18 cellular contexts compared by ENCODE assay signal in the genomic region with DNA sequence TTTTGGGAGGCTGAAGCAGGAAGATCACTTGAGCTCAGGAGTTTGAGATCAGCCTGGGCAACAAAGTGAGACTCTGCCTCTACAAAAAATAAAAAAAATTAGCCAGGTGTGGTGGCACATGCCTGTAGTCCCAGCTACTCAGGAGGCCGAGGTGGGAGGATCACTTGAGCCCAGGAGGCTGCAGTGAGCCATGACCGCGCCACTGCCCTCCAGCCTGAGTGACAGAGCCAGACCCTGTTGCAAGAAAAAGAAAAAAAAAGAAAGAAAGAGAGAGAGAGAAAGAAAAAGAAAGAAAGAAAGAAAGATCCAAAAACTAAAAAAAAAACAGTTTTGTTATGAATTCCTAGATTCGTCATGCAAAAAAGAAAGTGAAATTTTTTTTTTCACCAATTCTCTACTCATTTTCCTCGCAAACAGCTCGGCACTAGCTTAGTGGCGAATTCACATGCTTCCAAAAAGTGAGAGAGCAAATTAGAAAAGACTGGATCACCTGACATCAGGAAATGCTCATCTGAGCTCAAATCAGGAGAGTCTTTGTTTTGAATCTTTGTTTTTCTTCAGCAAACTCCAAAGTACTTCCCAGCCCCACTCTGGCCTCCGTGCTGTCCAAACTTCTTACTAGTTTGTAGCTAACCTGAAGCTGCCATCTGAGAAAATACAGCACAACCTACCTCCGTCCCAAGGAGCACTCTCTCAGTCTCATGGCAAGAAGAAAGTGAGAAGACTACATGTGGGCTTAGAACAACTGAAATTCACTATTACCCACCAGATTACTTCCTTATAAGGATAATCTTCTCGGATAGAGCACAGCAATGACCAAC. TPM values are rescaled to one million over a fixed set of nuclear protein-coding genes. Genes with fewer than 3 reads are reported as not detected.
DNase-seq lines count a peak whose midpoint lies in the region; ATAC-seq and TF ChIP-seq lines count a peak whose summit lies in the region.
"Had no signal": no experiment of that assay in that cellular context is flagged by ENCODE, and none has a peak within 500 bp of the region (broad histone marks: within the 10 kb centered on the region; RNA-seq: fewer than 3 reads in every experiment).

No MANE protein-coding gene starts in this region.

- H3K27me3 ChIP-seq in neutrophil, result no peaks in the 10 kb centered on the region
- H3K27me3 ChIP-seq: cardiac muscle cell had no signal

- H3K36me3 Mint-ChIP-seq in CD14-positive monocyte (peaks cover 29 to 49% of the 10 kb centered on the region in 2 donors), endothelial cell (ENCODE audit: low read depth, unreplicated experiment) (no peaks in the 10 kb centered on the region)
- H3K36me3 Mint-ChIP-seq: activated naive CD8-positive, alpha-beta T cell treated with anti-CD3 and anti-CD28 coated beads, Interleukin-2, amount 10 ng/mL, durations not matched to agents 7 days and 5 days had no signal

- H3K4me1 ChIP-seq in neutrophil (ENCODE audit: control insufficient read depth in 1 of 2, insufficient read depth in 1 of 2, low read depth in 1 of 2, low read length in 1 of 2), result peaks cover 2 to 38% of the 10 kb centered on the region in 2 experiments
- H3K4me1 ChIP-seq: Caco-2 had no signal

- intact Hi-C loops in CD14-positive monocyte (cut with micrococcal nuclease), result no loop called here

- ATAC-seq in HG03025 (IDR thresholded peaks at IDR 0.05; ENCODE audit: low FRiP score, unreplicated experiment), result no peak
- ATAC-seq in GM18909 (IDR thresholded peaks at IDR 0.05; ENCODE audit: poor library complexity, unreplicated experiment), result no peak

- H3K4me3 ChIP-seq in neutrophil (ENCODE audit: low read depth in 1 of 2, low read length in 1 of 2), result no peak overlapping the region
- H3K4me3 ChIP-seq: cardiac muscle cell had no signal

- peak overlapping the region; percentile 52 for H3K27ac ChIP-seq in neutrophil
- H3K27ac ChIP-seq: cardiac muscle cell had no signal

- no peaks in the 10 kb centered on the region for H3K9me3 Mint-ChIP-seq in CD14-positive monocyte
- H3K9me3 Mint-ChIP-seq in endothelial cell (ENCODE audit: unreplicated experiment), result no peaks in the 10 kb centered on the region

- H3K4me3 Mint-ChIP-seq in CD14-positive monocyte, result no peak overlapping the region
- H3K4me3 Mint-ChIP-seq in endothelial cell (ENCODE audit: unreplicated experiment), result peak overlapping the region; percentile 31
- H3K4me3 Mint-ChIP-seq: activated naive CD8-positive, alpha-beta T cell treated with anti-CD3 and anti-CD28 coated beads, Interleukin-2, amount 10 ng/mL, durations not matched to agents 7 days and 5 days had no signal

- TF ChIP-seq CTCF in CD14-positive monocyte (IDR thresholded peaks at IDR 0.05) (no peak), endothelial cell (IDR thresholded peaks at IDR 0.05; ENCODE audit: unreplicated experiment) (no peak), neutrophil (IDR thresholded peaks at IDR 0.05) (no peak)

- H3K4me1 Mint-ChIP-seq in CD14-positive monocyte, result peaks cover 43% of the 10 kb centered on the region
- H3K4me1 Mint-ChIP-seq in endothelial cell (ENCODE audit: unreplicated experiment), result peaks cover 4% of the 10 kb centered on the region
- H3K4me1 Mint-ChIP-seq: activated naive CD8-positive, alpha-beta T cell treated with anti-CD3 and anti-CD28 coated beads, Interleukin-2, amount 10 ng/mL, durations not matched to agents 7 days and 5 days had no signal

- no peaks in the 10 kb centered on the region for H3K36me3 ChIP-seq in neutrophil
- H3K36me3 ChIP-seq: cardiac muscle cell had no signal

- H3K27ac Mint-ChIP-seq in CD14-positive monocyte (peak overlapping the region in 6 of 7 donors; percentile 12 to 86 (median 80)), endothelial cell (ENCODE audit: unreplicated experiment) (peak overlapping the region; percentile 53)
- H3K27ac Mint-ChIP-seq: activated naive CD8-positive, alpha-beta T cell treated with anti-CD3 and anti-CD28 coated beads, Interleukin-2, amount 10 ng/mL, durations not matched to agents 7 days and 5 days had no signal

- peaks cover 0 to 4% (median 0%) of the 10 kb centered on the region in 3 donors for H3K27me3 Mint-ChIP-seq in CD14-positive monocyte (ENCODE audit: low read depth in 3 of 3)
- peaks cover 2% of the 10 kb centered on the region for H3K27me3 Mint-ChIP-seq in endothelial cell (ENCODE audit: unreplicated experiment)
- H3K27me3 Mint-ChIP-seq: activated naive CD8-positive, alpha-beta T cell treated with anti-CD3 and anti-CD28 coated beads, Interleukin-2, amount 10 ng/mL, durations not matched to agents 7 days and 5 days had no signal

- no peak for DNase-seq in CD14-positive monocyte (ENCODE audit: low spot score)
- peak; percentile 1 for DNase-seq in LHCN-M2 (ENCODE audit: low read depth)
- DNase-seq in endothelial cell (ENCODE audit: low spot score), result no peak
- DNase-seq in globus pallidus (ENCODE audit: low spot score), result no peak
- no peak for DNase-seq in A172 (ENCODE audit: low spot score)
- DNase-seq: activated CD4-positive, alpha-beta T cell treated with anti-CD3 and anti-CD28 coated beads, Interleukin-2, amount 50 U/mL, for 1 hour; activated naive CD8-positive, alpha-beta T cell treated with anti-CD3 and anti-CD28 coated beads, Interleukin-2, amount 10 ng/mL, durations not matched to agents 7 days and 5 days; activated T-cell treated with anti-CD3 and anti-CD28 coated beads, Interleukin-2, amount 50 U/mL, for 48 hours; Caco-2; NCI-H1105; NCI-H2171 treated with DMSO at 0.1 percent for 48 hours; NCI-H82; stimulated activated CD4-positive, alpha-beta T cell treated with anti-CD3 and anti-CD28 coated beads, Interleukin-2, amount 100 ng/mL, for 48 hours; substantia nigra had no signal

- H3K9me3 ChIP-seq in neutrophil, result no peaks in the 10 kb centered on the region
- H3K9me3 ChIP-seq: Caco-2 had no signal

RNA-seq across cellular contexts. Expression of gene IPCEF1, which starts 27.0 kb away (rescaled TPM):
- 10 to 100 TPM; 14.7 to 16.5 TPM for polyA plus RNA-seq in CD14-positive monocyte
- total RNA-seq in LHCN-M2 (2014; rRNA removed) (not detected in 2 replicates), endothelial cell (ENCODE audit: unreplicated experiment) (18.8 TPM)
- polyA plus RNA-seq in LHCN-M2 (2012), result not detected
- 0.17 and 0.47 TPM in 2 replicates for total RNA-seq in A172 (2014; rRNA removed; shearing (Covaris generic))
- polyA plus RNA-seq: cardiac muscle cell had no signal

Comparison
In these comparisons a context has a peak if more than half of its experiments do, and no peak if none do; other contexts are left out.
1. RNA of gene IPCEF1, which starts 27.0 kb away (total RNA-seq): 18.8 TPM in endothelial cell (single experiment); 0.17 to 0.47 TPM in A172 and not detected in LHCN-M2; every median in the first group is over 10 times any median in the second.